23 cellular contexts compared by ENCODE assay signal in the genomic region with DNA sequence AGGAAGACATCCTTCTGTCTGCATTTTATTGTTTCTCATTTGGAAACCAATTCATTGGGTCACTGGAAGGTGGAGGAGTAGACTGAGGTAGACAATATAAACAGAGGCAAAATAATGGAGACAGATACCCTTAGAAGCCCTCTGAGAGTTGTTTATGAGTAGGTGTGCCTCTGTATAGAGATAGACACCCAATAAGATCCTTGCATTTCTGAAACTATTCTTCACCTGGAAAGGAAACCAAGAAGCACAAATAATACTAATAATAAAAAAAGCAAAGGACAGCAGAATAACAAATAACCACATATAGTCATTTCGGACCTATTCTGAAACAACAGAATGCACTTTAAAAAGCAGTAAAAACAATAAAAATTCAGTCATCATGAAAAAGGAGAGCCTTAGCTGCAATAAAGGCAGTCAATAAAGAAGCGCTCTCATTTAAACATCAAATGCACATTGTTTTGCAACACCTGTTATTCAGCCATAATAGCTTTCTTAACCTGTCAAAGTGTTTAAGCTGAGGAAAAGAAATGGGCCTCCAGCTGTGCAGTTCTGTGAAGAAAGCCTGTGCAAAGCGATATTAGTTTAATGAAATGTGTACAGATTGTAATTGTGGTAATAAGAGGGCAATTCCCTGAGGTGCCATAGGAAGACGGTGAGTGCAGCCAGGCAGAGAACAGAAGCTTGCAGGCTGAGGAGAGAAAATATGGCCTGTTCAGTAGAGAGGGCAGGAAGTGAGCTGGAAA.
DNase-seq lines count a peak whose midpoint lies in the region; ATAC-seq and TF ChIP-seq lines count a peak whose summit lies in the region.
"Had no signal": no experiment of that assay in that cellular context is flagged by ENCODE, and none has a peak within 500 bp of the region (broad histone marks: within the 10 kb centered on the region; RNA-seq: fewer than 3 reads in every experiment).

No MANE protein-coding gene starts in this region.

- TF ChIP-seq RAD21 in neural cell (conservative IDR thresholded peaks at IDR 0.05): no peak

- TF ChIP-seq POLR2A in vagina (IDR thresholded peaks at IDR 0.05): no peak

- no peaks in the 10 kb centered on the region for H3K36me3 ChIP-seq in neural cell (ENCODE audit: insufficient read depth, low read length)
- H3K36me3 ChIP-seq in vagina: no peaks in the 10 kb centered on the region
- H3K36me3 ChIP-seq: adrenal gland, cardiac muscle cell, right atrium auricular region had no signal

- H3K9me3 ChIP-seq in neural cell (ENCODE audit: low read length) (no peaks in the 10 kb centered on the region), vagina (no peaks in the 10 kb centered on the region)
- H3K9me3 ChIP-seq: adrenal gland, right atrium auricular region had no signal

- H4K20me1 ChIP-seq in neural cell (ENCODE audit: insufficient read depth): no peaks in the 10 kb centered on the region

- DNase-seq in DMS153 treated with DMSO at 0.1 percent for 48 hours (lab: John Stamatoyannopoulos, UW; ENCODE audit: unreplicated experiment): peak; percentile 25
- DNase-seq in NCI-H128 (lab: John Stamatoyannopoulos, UW; ENCODE audit: unreplicated experiment): peak; percentile 52
- DNase-seq in NCI-H524 (lab: John Stamatoyannopoulos, UW): peak; percentile 53 to 88
- DNase-seq in vagina (ENCODE audit: extremely low spot score in 2 of 2): no peak
- no peak for DNase-seq in progenitor cell of endocrine pancreas (ENCODE audit: low spot score, unreplicated experiment)
- DNase-seq in mesenteric fat pad (ENCODE audit: low spot score): no peak
- DNase-seq: activated CD4-positive, alpha-beta T cell treated with anti-CD3 and anti-CD28 coated beads, Interleukin-2, amount 50 U/mL, for 48 hours; activated gamma-delta T cell treated with Interleukin-2 at 50 U/mL for 16 hours; adrenal gland; GDM1; immature natural killer cell; left ventricle myocardium superior; NCI-H2029; RPMI8226; T-helper 2 cell had no signal

- no peaks in the 10 kb centered on the region for H3K4me1 ChIP-seq in vagina
- H3K4me1 ChIP-seq: adrenal gland, right atrium auricular region had no signal

- no peak overlapping the region for H3K4me2 ChIP-seq in neural cell (ENCODE audit: low read length)

- H3K9me2 ChIP-seq in neural cell (ENCODE audit: insufficient read depth, low read length): no peaks in the 10 kb centered on the region

- H3K9ac ChIP-seq in neural cell (ENCODE audit: low read length): no peak overlapping the region

- no peaks in the 10 kb centered on the region for H3F3A ChIP-seq in neural cell (ENCODE audit: insufficient read depth, low read length, poor library complexity, severe bottlenecking)

- H3K4me3 ChIP-seq in neural cell (ENCODE audit: low read length) (no peak overlapping the region), vagina (no peak overlapping the region)
- H3K4me3 ChIP-seq: adrenal gland, cardiac muscle cell, right atrium auricular region, SK-N-MC had no signal

- peaks cover 6% of the 10 kb centered on the region for H3K27me3 ChIP-seq in neural cell (ENCODE audit: insufficient read depth, low read depth, low read length)
- H3K27me3 ChIP-seq in vagina: no peaks in the 10 kb centered on the region
- H3K27me3 ChIP-seq: adrenal gland, cardiac muscle cell, right atrium auricular region had no signal

- no peaks in the 10 kb centered on the region for H3K27me3 Mint-ChIP-seq in progenitor cell of endocrine pancreas
- H3K27me3 Mint-ChIP-seq: dendritic cell treated with granulocyte-macrophage colony-stimulating factor and Interleukin-4, amounts not matched to agents 40 ng/mL and 50 ng/mL, for 4 days; IgD-negative memory B cell had no signal

- no peak overlapping the region for H3K4me3 Mint-ChIP-seq in progenitor cell of endocrine pancreas (ENCODE audit: low read depth)
- H3K4me3 Mint-ChIP-seq: dendritic cell treated with granulocyte-macrophage colony-stimulating factor and Interleukin-4, amounts not matched to agents 40 ng/mL and 50 ng/mL, for 4 days; IgD-negative memory B cell; immature natural killer cell had no signal

- no peaks in the 10 kb centered on the region for H3K36me3 Mint-ChIP-seq in progenitor cell of endocrine pancreas (ENCODE audit: insufficient read depth)
- H3K36me3 Mint-ChIP-seq: IgD-negative memory B cell, immature natural killer cell had no signal

- no peak for ATAC-seq in GM19463 (IDR thresholded peaks at IDR 0.05; ENCODE audit: unreplicated experiment)
- ATAC-seq: left ventricle myocardium superior had no signal

- H3K4me1 Mint-ChIP-seq in progenitor cell of endocrine pancreas (ENCODE audit: low read depth): peaks cover 2% of the 10 kb centered on the region
- H3K4me1 Mint-ChIP-seq: immature natural killer cell had no signal

- H3K9me3 Mint-ChIP-seq in progenitor cell of endocrine pancreas (ENCODE audit: low read depth): no peaks in the 10 kb centered on the region

- H3K27ac ChIP-seq in neural cell (ENCODE audit: low read length) (peak overlapping the region; percentile 15), vagina (no peak overlapping the region)
- H3K27ac ChIP-seq: adrenal gland, cardiac muscle cell, right atrium auricular region, SK-N-MC, VCaP had no signal

- intact Hi-C loops in vagina (cut with DNase I): no loop called here

- H3K79me2 ChIP-seq in neural cell (replicated peaks; ENCODE audit: insufficient read depth, low read length): no peaks in the 10 kb centered on the region

- no peak overlapping the region for H3K27ac Mint-ChIP-seq in progenitor cell of endocrine pancreas
- H3K27ac Mint-ChIP-seq: dendritic cell treated with granulocyte-macrophage colony-stimulating factor and Interleukin-4, amounts not matched to agents 40 ng/mL and 50 ng/mL, for 4 days; IgD-negative memory B cell; immature natural killer cell had no signal

- no peak overlapping the region for H2AFZ ChIP-seq in neural cell (ENCODE audit: low read depth, low read length)

- no peak for TF ChIP-seq CTCF in neural cell (IDR thresholded peaks at IDR 0.05; ENCODE audit: poor library complexity, severe bottlenecking)
- TF ChIP-seq CTCF in vagina (IDR thresholded peaks at IDR 0.05): no peak
- no peak for TF ChIP-seq CTCF in progenitor cell of endocrine pancreas (IDR thresholded peaks at IDR 0.05; ENCODE audit: unreplicated experiment)

- peak; percentile 84 for TF ChIP-seq EP300 in neural cell (conservative IDR thresholded peaks at IDR 0.05; ENCODE audit: poor library complexity, severe bottlenecking)

TF ChIP-seq in neural cell, 6 proteins besides CTCF, POLR2A, EP300 and RAD21:
- TF ChIP-seq MXI1 (conservative IDR thresholded peaks at IDR 0.05; ENCODE audit: poor library complexity, severe bottlenecking): no peak
- TF ChIP-seq, protein P1, sequence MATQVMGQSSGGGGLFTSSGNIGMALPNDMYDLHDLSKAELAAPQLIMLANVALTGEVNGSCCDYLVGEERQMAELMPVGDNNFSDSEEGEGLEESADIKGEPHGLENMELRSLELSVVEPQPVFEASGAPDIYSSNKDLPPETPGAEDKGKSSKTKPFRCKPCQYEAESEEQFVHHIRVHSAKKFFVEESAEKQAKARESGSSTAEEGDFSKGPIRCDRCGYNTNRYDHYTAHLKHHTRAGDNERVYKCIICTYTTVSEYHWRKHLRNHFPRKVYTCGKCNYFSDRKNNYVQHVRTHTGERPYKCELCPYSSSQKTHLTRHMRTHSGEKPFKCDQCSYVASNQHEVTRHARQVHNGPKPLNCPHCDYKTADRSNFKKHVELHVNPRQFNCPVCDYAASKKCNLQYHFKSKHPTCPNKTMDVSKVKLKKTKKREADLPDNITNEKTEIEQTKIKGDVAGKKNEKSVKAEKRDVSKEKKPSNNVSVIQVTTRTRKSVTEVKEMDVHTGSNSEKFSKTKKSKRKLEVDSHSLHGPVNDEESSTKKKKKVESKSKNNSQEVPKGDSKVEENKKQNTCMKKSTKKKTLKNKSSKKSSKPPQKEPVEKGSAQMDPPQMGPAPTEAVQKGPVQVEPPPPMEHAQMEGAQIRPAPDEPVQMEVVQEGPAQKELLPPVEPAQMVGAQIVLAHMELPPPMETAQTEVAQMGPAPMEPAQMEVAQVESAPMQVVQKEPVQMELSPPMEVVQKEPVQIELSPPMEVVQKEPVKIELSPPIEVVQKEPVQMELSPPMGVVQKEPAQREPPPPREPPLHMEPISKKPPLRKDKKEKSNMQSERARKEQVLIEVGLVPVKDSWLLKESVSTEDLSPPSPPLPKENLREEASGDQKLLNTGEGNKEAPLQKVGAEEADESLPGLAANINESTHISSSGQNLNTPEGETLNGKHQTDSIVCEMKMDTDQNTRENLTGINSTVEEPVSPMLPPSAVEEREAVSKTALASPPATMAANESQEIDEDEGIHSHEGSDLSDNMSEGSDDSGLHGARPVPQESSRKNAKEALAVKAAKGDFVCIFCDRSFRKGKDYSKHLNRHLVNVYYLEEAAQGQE (IDR thresholded peaks at IDR 0.05; ENCODE audit: borderline replicate concordance): peak; percentile 80
- TF ChIP-seq EZH2 (IDR thresholded peaks at IDR 0.05; ENCODE audit: borderline replicate concordance, insufficient read depth, low read length, poor library complexity, severe bottlenecking): no peak
- peak; percentile 91 for TF ChIP-seq POLR2AphosphoS5 (IDR thresholded peaks at IDR 0.05)
- TF ChIP-seq SMC3 (conservative IDR thresholded peaks at IDR 0.05; ENCODE audit: poor library complexity): no peak

Comparison
In these comparisons a context has a peak if more than half of its experiments do, and no peak if none do; other contexts are left out.
1. DNase-seq: peak in DMS153 treated with DMSO at 0.1 percent for 48 hours (single experiment), NCI-H128 (single experiment) and NCI-H524 (2 of 2); none in vagina (0 of 2), progenitor cell of endocrine pancreas (single experiment) and mesenteric fat pad (single experiment).